ENCODE assay signal across 8 cellular contexts in the genomic region with DNA sequence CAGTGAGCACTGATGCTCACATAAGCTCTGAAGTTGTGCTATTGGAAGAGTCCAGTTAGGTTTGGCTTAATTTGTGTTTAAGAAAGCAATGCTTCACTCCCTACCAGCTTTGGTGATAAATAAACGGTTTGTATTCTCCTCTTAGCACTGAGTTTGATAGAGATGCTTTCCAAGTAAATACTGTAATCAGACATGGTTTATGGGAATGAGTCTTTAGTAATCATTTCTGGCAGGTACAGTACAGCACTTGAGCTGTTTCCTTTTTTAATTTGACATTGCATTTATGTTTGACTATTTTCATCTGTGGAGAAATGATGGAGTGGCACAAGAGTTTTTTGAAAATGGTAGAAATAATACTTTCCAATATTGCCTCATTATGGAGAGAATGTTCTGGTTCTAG.
"Had no signal": no experiment of that assay in that cellular context is flagged by ENCODE, and none has a peak within 500 bp of the region (broad histone marks: within the 10 kb centered on the region; RNA-seq: fewer than 3 reads in every experiment).

No MANE protein-coding gene starts in this region.

- DNase-seq: GDM1, GF-D8 had no signal

- FAIRE-seq: G401.6, GM12878, GM12891, GM12892, GM18507, GM19239 had no signal

- H3K4me3 ChIP-seq: GM12878 had no signal
